9 cellular contexts compared by ENCODE assay signal in genomic region chr4:98662619-98663225, GRCh38. TPM values are rescaled to one million over a fixed set of nuclear protein-coding genes. Genes with fewer than 3 reads are reported as not detected.
DNase-seq lines count a peak whose midpoint lies in the region; ATAC-seq and TF ChIP-seq lines count a peak whose summit lies in the region.
"Had no signal": no experiment of that assay in that cellular context is flagged by ENCODE, and none has a peak within 500 bp of the region (broad histone marks: within the 10 kb centered on the region; RNA-seq: fewer than 3 reads in every experiment).

No MANE protein-coding gene starts in this region.

- TF ChIP-seq POLR2A in prostate gland (IDR thresholded peaks at IDR 0.05) (no peak), sigmoid colon (IDR thresholded peaks at IDR 0.05) (no peak)

- DNase-seq in Kasumi-1 (lab: John Stamatoyannopoulos, UW) (peak; percentile 56 to 64), prostate gland (ENCODE audit: low spot score) (peak; percentile 27), left lung (no peak), sigmoid colon (no peak), A172 (ENCODE audit: low spot score) (no peak), osteoblast (ENCODE audit: insufficient read length, low spot score, missing footprints) (no peak)
- peak; percentile 23 for DNase-seq in activated effector memory CD4-positive, alpha-beta T cell treated with Interleukin-2 at 50 U/mL for 16 hours

- H3K27me3 ChIP-seq in prostate gland (replicated peaks; ENCODE audit: insufficient read depth) (no peaks in the 10 kb centered on the region), left lung (peaks cover 0 to 22% of the 10 kb centered on the region in 2 donors), sigmoid colon (no peaks in the 10 kb centered on the region), osteoblast (ENCODE audit: insufficient read depth, low read length) (no peaks in the 10 kb centered on the region)
- H3K27me3 ChIP-seq: body of pancreas had no signal

- peaks cover 5% of the 10 kb centered on the region for H3K79me2 ChIP-seq in osteoblast (ENCODE audit: insufficient read depth, low read length)

- intact Hi-C loops in prostate gland (cut with DNase I) (no loop called here), left lung (cut with DNase I) (loop anchor here in 1 of 2 donors (10.0 kb wide), 1 partner anchor 188 kb away; no protein-coding TSS in a partner anchor), sigmoid colon (cut with DNase I) (no loop called here)

- H3K4me1 ChIP-seq in prostate gland (replicated peaks) (no peaks in the 10 kb centered on the region), left lung (peaks cover 0 to 17% of the 10 kb centered on the region in 2 donors), sigmoid colon (peaks cover 0 to 19% (median 7%) of the 10 kb centered on the region in 4 donors), osteoblast (ENCODE audit: insufficient read depth, low read length) (peaks cover 15% of the 10 kb centered on the region)

- H2AFZ ChIP-seq in osteoblast (ENCODE audit: low read length), result no peak overlapping the region

- H3K27ac ChIP-seq in prostate gland (no peak overlapping the region), left lung (peak overlapping the region in 1 of 2 donors; percentile 18), sigmoid colon (no peak overlapping the region), osteoblast (ENCODE audit: low read depth, low read length) (no peak overlapping the region)

- H3K4me3 ChIP-seq in prostate gland, result no peak overlapping the region
- H3K4me3 ChIP-seq in left lung, result no peak overlapping the region
- no peak overlapping the region for H3K4me3 ChIP-seq in sigmoid colon
- H3K4me3 ChIP-seq in osteoblast (ENCODE audit: insufficient read depth, low read length), result no peak overlapping the region
- H3K4me3 ChIP-seq: body of pancreas had no signal

- H3K9me3 ChIP-seq in prostate gland (no peaks in the 10 kb centered on the region), left lung (no peaks in the 10 kb centered on the region), sigmoid colon (no peaks in the 10 kb centered on the region), osteoblast (ENCODE audit: low read depth, low read length) (no peaks in the 10 kb centered on the region)
- H3K9me3 ChIP-seq: body of pancreas had no signal

- 40% methylated on average over 7 of the region's 7 CpGs for WGBS in prostate gland
- 45 to 48% methylated on average over 7 of the region's 7 CpGs for WGBS in sigmoid colon, 2 donors

- no peaks in the 10 kb centered on the region for H3K36me3 ChIP-seq in prostate gland
- H3K36me3 ChIP-seq in left lung, result no peaks in the 10 kb centered on the region
- no peaks in the 10 kb centered on the region for H3K36me3 ChIP-seq in sigmoid colon
- no peaks in the 10 kb centered on the region for H3K36me3 ChIP-seq in osteoblast (ENCODE audit: insufficient read depth, low read length)

- TF ChIP-seq CTCF in prostate gland (IDR thresholded peaks at IDR 0.05), result no peak
- TF ChIP-seq CTCF in left lung (IDR thresholded peaks at IDR 0.05), result no peak
- TF ChIP-seq CTCF in sigmoid colon (IDR thresholded peaks at IDR 0.05), result no peak
- no peak for TF ChIP-seq CTCF in osteoblast (IDR thresholded peaks at IDR 0.05; ENCODE audit: extremely low read depth, low read depth, low read length)

- H4K20me1 ChIP-seq in osteoblast (ENCODE audit: insufficient read depth, low read length), result no peaks in the 10 kb centered on the region

- ATAC-seq in GM18870 (IDR thresholded peaks at IDR 0.05; ENCODE audit: unreplicated experiment) (peak; percentile 3), left lung (no peak)
- ATAC-seq: body of pancreas had no signal

- TF ChIP-seq EP300 in sigmoid colon (IDR thresholded peaks at IDR 0.05), result no peak

- H3K4me2 ChIP-seq in osteoblast (ENCODE audit: insufficient read depth, low read length), result no peak overlapping the region

RNA-seq across cellular contexts. Expression of gene TSPAN5, which starts 4.3 kb away (rescaled TPM):
- total RNA-seq in prostate gland (10 to 100 TPM in 1 of 2 donors, 1 to 10 TPM in 1; 7.9 to 48.5 TPM), left lung (10 to 100 TPM; 11.9 to 16.9 TPM), sigmoid colon (10 to 100 TPM; 11.2 to 18.6 (median 13.5) TPM), osteoblast (36.9 and 41.8 TPM in 2 replicates)
- polyA plus RNA-seq in sigmoid colon, result 1 to 10 TPM; 1.2 to 4.4 (median 1.8) TPM
- total RNA-seq in A172 (2014; rRNA removed; shearing (Covaris generic)), result 8.8 and 18.4 TPM in 2 replicates

Comparison
In these comparisons a context has a peak if more than half of its experiments do, and no peak if none do; other contexts are left out.
1. DNase-seq: peak in Kasumi-1 (2 of 2), activated effector memory CD4-positive, alpha-beta T cell treated with Interleukin-2 at 50 U/mL for 16 hours (single experiment) and prostate gland (single experiment); none in left lung (0 of 2), sigmoid colon (single experiment), A172 (single experiment) and osteoblast (single experiment).